Comparison of ENCODE assay signal across 1 cellular context in the genomic region with DNA sequence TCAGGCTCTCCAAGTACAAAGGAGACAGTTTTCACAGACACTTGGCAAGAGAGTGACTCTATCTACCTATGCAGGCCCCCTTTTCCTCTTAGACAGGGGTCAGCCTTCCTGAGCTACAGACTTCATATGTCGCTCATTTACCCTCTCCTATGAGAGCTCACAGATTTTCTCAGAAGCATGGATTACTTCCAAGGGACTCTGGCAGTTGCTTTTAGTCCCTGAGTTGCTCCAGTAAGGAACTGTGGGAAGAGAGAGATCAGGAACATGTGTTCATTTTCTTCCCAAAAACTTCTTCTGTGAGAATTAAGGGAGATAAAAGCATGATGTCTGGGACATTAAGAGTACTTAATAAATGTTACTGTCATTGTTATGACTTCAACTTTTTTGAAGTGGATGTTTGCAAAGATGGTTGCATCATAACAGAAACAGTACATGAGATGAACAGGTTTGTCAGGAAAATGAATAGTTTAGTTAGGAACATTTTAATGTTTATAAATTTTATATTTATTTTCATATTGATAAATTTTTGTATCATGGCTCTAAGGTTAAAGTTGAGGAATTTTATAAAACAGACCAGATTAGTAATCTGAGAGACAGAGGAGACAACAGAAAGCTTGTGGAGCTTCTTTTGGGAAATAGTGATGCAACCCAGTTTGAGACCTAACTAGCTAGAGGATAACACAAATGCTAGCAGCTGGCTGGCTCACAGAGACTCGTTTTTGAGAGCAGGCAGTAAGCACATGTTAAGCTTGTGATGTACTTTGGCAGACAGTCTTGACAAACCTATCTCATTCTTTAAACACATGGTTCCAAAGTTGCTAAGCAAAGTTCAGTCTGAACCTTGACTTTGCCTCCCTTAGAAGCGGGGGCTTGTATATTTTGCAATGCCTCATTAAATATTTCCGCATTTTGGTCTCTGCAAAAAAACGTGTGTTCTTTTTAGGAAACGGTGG.
TF ChIP-seq lines count a peak whose summit lies in the region.

No MANE protein-coding gene starts in this region.

TF ChIP-seq in HepG2, 621 proteins besides CTCF, POLR2A, EP300 and RAD21 (continued from another document and continues in another):
- TF ChIP-seq, protein P1, sequence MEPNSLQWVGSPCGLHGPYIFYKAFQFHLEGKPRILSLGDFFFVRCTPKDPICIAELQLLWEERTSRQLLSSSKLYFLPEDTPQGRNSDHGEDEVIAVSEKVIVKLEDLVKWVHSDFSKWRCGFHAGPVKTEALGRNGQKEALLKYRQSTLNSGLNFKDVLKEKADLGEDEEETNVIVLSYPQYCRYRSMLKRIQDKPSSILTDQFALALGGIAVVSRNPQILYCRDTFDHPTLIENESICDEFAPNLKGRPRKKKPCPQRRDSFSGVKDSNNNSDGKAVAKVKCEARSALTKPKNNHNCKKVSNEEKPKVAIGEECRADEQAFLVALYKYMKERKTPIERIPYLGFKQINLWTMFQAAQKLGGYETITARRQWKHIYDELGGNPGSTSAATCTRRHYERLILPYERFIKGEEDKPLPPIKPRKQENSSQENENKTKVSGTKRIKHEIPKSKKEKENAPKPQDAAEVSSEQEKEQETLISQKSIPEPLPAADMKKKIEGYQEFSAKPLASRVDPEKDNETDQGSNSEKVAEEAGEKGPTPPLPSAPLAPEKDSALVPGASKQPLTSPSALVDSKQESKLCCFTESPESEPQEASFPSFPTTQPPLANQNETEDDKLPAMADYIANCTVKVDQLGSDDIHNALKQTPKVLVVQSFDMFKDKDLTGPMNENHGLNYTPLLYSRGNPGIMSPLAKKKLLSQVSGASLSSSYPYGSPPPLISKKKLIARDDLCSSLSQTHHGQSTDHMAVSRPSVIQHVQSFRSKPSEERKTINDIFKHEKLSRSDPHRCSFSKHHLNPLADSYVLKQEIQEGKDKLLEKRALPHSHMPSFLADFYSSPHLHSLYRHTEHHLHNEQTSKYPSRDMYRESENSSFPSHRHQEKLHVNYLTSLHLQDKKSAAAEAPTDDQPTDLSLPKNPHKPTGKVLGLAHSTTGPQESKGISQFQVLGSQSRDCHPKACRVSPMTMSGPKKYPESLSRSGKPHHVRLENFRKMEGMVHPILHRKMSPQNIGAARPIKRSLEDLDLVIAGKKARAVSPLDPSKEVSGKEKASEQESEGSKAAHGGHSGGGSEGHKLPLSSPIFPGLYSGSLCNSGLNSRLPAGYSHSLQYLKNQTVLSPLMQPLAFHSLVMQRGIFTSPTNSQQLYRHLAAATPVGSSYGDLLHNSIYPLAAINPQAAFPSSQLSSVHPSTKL (CRISPR knock-in tag; IDR thresholded peaks at IDR 0.05) = peak; percentile 99
- no peak for TF ChIP-seq SMARCE1 (IDR thresholded peaks at IDR 0.05; ENCODE audit: borderline replicate concordance)
- TF ChIP-seq RARG (CRISPR knock-in tag; IDR thresholded peaks at IDR 0.05; ENCODE audit: low read depth) = no peak
- no peak for TF ChIP-seq ZC3H13 (CRISPR knock-in tag; IDR thresholded peaks at IDR 0.05)
- TF ChIP-seq ZFP90 (CRISPR knock-in tag; IDR thresholded peaks at IDR 0.05; ENCODE audit: borderline replicate concordance) = 0 out of 2 replicates have a peak, but pooled peaks have one; percentile 57
- TF ChIP-seq, protein P2, sequence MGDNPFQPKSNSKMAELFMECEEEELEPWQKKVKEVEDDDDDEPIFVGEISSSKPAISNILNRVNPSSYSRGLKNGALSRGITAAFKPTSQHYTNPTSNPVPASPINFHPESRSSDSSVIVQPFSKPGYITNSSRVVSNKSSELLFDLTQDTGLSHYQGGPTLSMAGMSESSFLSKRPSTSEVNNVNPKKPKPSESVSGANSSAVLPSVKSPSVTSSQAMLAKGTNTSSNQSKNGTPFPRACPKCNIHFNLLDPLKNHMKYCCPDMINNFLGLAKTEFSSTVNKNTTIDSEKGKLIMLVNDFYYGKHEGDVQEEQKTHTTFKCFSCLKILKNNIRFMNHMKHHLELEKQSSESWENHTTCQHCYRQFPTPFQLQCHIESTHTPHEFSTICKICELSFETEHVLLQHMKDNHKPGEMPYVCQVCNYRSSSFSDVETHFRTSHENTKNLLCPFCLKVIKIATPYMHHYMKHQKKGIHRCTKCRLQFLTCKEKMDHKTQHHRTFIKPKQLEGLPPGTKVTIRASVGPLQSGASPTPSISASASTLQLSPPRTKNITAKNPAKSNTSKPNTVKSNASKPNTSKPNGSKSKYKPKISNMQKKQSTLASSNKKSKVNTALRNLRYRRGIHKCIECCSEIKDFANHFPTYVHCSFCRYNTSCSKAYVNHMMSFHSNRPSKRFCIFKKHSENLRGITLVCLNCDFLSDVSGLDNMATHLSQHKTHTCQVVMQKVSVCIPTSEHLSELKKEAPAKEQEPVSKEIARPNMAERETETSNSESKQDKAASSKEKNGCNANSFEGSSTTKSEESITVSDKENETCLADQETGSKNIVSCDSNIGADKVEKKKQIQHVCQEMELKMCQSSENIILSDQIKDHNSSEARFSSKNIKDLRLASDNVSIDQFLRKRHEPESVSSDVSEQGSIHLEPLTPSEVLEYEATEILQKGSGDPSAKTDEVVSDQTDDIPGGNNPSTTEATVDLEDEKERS (CRISPR knock-in tag; IDR thresholded peaks at IDR 0.05) = 0 out of 2 replicates have a peak, but pooled peaks have one; percentile 79
- peak; percentile 65 for TF ChIP-seq ASH2L (IDR thresholded peaks at IDR 0.05; ENCODE audit: insufficient read length, low read depth, low read length)
- TF ChIP-seq HNF4G (IDR thresholded peaks at IDR 0.05; ENCODE audit: borderline replicate concordance, low read depth, low read length) = peak; percentile 99
- TF ChIP-seq HNF4G (CRISPR knock-in tag; IDR thresholded peaks at IDR 0.05; ENCODE audit: borderline replicate concordance, low read depth) = peak; percentile 93
- TF ChIP-seq SRSF4 (IDR thresholded peaks at IDR 0.05; ENCODE audit: low read depth, low read length, poor library complexity, severe bottlenecking) = no peak
- no peak; the same call in 1 of the 2 replicates for TF ChIP-seq ZNF652 (CRISPR knock-in tag; IDR thresholded peaks at IDR 0.05; ENCODE audit: borderline replicate concordance, low read depth)
- TF ChIP-seq, protein P3, sequence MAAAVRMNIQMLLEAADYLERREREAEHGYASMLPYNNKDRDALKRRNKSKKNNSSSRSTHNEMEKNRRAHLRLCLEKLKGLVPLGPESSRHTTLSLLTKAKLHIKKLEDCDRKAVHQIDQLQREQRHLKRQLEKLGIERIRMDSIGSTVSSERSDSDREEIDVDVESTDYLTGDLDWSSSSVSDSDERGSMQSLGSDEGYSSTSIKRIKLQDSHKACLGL (CRISPR knock-in tag; IDR thresholded peaks at IDR 0.05) = no peak
- no peak for TF ChIP-seq ZNF207 (IDR thresholded peaks at IDR 0.05; ENCODE audit: borderline replicate concordance)
- no peak for TF ChIP-seq POLR2AphosphoS2 (IDR thresholded peaks at IDR 0.05; ENCODE audit: low read depth, low read length)
- no peak for TF ChIP-seq NRL (CRISPR knock-in tag; IDR thresholded peaks at IDR 0.05; ENCODE audit: borderline replicate concordance)
- TF ChIP-seq, protein P4, sequence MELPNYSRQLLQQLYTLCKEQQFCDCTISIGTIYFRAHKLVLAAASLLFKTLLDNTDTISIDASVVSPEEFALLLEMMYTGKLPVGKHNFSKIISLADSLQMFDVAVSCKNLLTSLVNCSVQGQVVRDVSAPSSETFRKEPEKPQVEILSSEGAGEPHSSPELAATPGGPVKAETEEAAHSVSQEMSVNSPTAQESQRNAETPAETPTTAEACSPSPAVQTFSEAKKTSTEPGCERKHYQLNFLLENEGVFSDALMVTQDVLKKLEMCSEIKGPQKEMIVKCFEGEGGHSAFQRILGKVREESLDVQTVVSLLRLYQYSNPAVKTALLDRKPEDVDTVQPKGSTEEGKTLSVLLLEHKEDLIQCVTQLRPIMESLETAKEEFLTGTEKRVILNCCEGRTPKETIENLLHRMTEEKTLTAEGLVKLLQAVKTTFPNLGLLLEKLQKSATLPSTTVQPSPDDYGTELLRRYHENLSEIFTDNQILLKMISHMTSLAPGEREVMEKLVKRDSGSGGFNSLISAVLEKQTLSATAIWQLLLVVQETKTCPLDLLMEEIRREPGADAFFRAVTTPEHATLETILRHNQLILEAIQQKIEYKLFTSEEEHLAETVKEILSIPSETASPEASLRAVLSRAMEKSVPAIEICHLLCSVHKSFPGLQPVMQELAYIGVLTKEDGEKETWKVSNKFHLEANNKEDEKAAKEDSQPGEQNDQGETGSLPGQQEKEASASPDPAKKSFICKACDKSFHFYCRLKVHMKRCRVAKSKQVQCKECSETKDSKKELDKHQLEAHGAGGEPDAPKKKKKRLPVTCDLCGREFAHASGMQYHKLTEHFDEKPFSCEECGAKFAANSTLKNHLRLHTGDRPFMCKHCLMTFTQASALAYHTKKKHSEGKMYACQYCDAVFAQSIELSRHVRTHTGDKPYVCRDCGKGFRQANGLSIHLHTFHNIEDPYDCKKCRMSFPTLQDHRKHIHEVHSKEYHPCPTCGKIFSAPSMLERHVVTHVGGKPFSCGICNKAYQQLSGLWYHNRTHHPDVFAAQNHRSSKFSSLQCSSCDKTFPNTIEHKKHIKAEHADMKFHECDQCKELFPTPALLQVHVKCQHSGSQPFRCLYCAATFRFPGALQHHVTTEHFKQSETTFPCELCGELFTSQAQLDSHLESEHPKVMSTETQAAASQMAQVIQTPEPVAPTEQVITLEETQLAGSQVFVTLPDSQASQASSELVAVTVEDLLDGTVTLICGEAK (IDR thresholded peaks at IDR 0.05) = no peak
- TF ChIP-seq, protein P4 (CRISPR knock-in tag; IDR thresholded peaks at IDR 0.05) = no peak
- TF ChIP-seq, protein P5, sequence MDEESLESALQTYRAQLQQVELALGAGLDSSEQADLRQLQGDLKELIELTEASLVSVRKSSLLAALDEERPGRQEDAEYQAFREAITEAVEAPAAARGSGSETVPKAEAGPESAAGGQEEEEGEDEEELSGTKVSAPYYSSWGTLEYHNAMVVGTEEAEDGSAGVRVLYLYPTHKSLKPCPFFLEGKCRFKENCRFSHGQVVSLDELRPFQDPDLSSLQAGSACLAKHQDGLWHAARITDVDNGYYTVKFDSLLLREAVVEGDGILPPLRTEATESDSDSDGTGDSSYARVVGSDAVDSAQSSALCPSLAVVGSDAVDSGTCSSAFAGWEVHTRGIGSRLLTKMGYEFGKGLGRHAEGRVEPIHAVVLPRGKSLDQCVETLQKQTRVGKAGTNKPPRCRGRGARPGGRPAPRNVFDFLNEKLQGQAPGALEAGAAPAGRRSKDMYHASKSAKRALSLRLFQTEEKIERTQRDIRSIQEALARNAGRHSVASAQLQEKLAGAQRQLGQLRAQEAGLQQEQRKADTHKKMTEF (CRISPR knock-in tag; IDR thresholded peaks at IDR 0.05) = peak; percentile 90
- no peak for TF ChIP-seq SRSF9 (IDR thresholded peaks at IDR 0.05; ENCODE audit: borderline replicate concordance, insufficient read depth, low read depth, low read length, poor library complexity, severe bottlenecking)
- TF ChIP-seq, protein P6, sequence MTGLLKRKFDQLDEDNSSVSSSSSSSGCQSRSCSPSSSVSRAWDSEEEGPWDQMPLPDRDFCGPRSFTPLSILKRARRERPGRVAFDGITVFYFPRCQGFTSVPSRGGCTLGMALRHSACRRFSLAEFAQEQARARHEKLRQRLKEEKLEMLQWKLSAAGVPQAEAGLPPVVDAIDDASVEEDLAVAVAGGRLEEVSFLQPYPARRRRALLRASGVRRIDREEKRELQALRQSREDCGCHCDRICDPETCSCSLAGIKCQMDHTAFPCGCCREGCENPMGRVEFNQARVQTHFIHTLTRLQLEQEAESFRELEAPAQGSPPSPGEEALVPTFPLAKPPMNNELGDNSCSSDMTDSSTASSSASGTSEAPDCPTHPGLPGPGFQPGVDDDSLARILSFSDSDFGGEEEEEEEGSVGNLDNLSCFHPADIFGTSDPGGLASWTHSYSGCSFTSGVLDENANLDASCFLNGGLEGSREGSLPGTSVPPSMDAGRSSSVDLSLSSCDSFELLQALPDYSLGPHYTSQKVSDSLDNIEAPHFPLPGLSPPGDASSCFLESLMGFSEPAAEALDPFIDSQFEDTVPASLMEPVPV (CRISPR knock-in tag; IDR thresholded peaks at IDR 0.05) = no peak
- TF ChIP-seq SNAPC2 (CRISPR knock-in tag; IDR thresholded peaks at IDR 0.05) = no peak
- 0 out of 2 replicates have a peak, but pooled peaks have one; percentile 30 for TF ChIP-seq ZIK1 (CRISPR knock-in tag; IDR thresholded peaks at IDR 0.05; ENCODE audit: borderline replicate concordance, low read depth)
- no peak for TF ChIP-seq ZBTB38 (CRISPR knock-in tag; IDR thresholded peaks at IDR 0.05)
- peak; percentile 94 for TF ChIP-seq IRF2 (CRISPR knock-in tag; IDR thresholded peaks at IDR 0.05)
- no peak for TF ChIP-seq GABPA (IDR thresholded peaks at IDR 0.05; ENCODE audit: low read depth, low read length)
- peak; percentile 51; the same call in 1 of the 2 replicates for TF ChIP-seq GABPA (CRISPR knock-in tag; IDR thresholded peaks at IDR 0.05; ENCODE audit: low read depth)
- TF ChIP-seq AHR (CRISPR knock-in tag; IDR thresholded peaks at IDR 0.05) = no peak
- TF ChIP-seq, protein P7, sequence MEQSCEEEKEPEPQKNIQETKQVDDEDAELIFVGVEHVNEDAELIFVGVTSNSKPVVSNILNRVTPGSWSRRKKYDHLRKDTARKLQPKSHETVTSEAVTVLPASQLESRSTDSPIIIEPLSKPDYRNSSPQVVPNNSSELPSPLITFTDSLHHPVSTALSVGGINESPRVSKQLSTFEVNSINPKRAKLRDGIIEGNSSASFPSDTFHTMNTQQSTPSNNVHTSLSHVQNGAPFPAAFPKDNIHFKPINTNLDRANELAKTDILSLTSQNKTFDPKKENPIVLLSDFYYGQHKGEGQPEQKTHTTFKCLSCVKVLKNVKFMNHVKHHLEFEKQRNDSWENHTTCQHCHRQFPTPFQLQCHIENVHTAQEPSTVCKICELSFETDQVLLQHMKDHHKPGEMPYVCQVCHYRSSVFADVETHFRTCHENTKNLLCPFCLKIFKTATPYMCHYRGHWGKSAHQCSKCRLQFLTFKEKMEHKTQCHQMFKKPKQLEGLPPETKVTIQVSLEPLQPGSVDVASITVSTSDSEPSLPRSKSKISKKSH (CRISPR knock-in tag; IDR thresholded peaks at IDR 0.05; ENCODE audit: borderline replicate concordance) = no peak
